In genomic region chr6:157946865-157947532, GRCh38 we compare ENCODE assay signal across 9 cellular contexts. TPM values are rescaled to one million over a fixed set of nuclear protein-coding genes. Genes with fewer than 3 reads are reported as not detected.
DNase-seq lines count a peak whose midpoint lies in the region; ATAC-seq, FAIRE-seq and TF ChIP-seq lines count a peak whose summit lies in the region.
"Had no signal": no experiment of that assay in that cellular context is flagged by ENCODE, and none has a peak within 500 bp of the region (broad histone marks: within the 10 kb centered on the region; RNA-seq: fewer than 3 reads in every experiment).

No MANE protein-coding gene starts in this region.

- H4K20me1 ChIP-seq in H9 (ENCODE audit: control insufficient read depth, insufficient read depth, insufficient read length): no peaks in the 10 kb centered on the region

- peaks cover 10 to 41% (median 37%) of the 10 kb centered on the region in 3 experiments for H3K36me3 Mint-ChIP-seq in H9 (ENCODE audit: insufficient read depth in 1 of 3, low read depth in 3 of 3)
- H3K36me3 Mint-ChIP-seq in stimulated activated effector memory CD8-positive, alpha-beta T cell treated with anti-CD3 and anti-CD28 coated beads, Interleukin-12 subunit alpha, Interleukin-12 subunit beta, amount 100 ng/mL, for 72 hours: peaks cover 88% of the 10 kb centered on the region

- H4K8ac ChIP-seq in H9 (replicated peaks; ENCODE audit: insufficient read length, low read depth, low read length): no peak overlapping the region

- H3K23me2 ChIP-seq in H9 (ENCODE audit: insufficient read length, low read depth, low read length, poor library complexity, severe bottlenecking): no peaks in the 10 kb centered on the region

- ATAC-seq in stimulated activated effector memory CD8-positive, alpha-beta T cell treated with anti-CD3 and anti-CD28 coated beads, Interleukin-12 subunit alpha, Interleukin-12 subunit beta, amount 100 ng/mL, for 72 hours: no peak
- no peak for ATAC-seq in GM21526 (IDR thresholded peaks at IDR 0.05; ENCODE audit: low FRiP score, unreplicated experiment)
- ATAC-seq in HG03342 (IDR thresholded peaks at IDR 0.05; ENCODE audit: unreplicated experiment): no peak

- no peak overlapping the region for H4K91ac ChIP-seq in H9 (ENCODE audit: insufficient read length, low read depth, low read length)

- H3K14ac ChIP-seq in H9 (ENCODE audit: insufficient read depth, low read length): no peak overlapping the region

- no peak overlapping the region for H3K4me3 ChIP-seq in foreskin fibroblast (ENCODE audit: low read depth in 1 of 2, low read length in 2 of 2)
- H3K4me3 ChIP-seq: vagina had no signal

- no peak overlapping the region for H3K4ac ChIP-seq in H9 (ENCODE audit: low read depth, low read length)

- TF ChIP-seq CTCF in D721Med (IDR thresholded peaks at IDR 0.05; ENCODE audit: insufficient read depth, missing control alignments) (peak; percentile 68), H9 (conservative IDR thresholded peaks at IDR 0.05) (peak; percentile 70), foreskin fibroblast (IDR thresholded peaks at IDR 0.05; ENCODE audit: low read depth, low read length) (peak; percentile 33)

- no peak overlapping the region for H2BK5ac ChIP-seq in H9 (ENCODE audit: insufficient read length, low read length)

- no peaks in the 10 kb centered on the region for H3K4me1 ChIP-seq in H9 (ENCODE audit: insufficient read depth, low read length)
- H3K4me1 ChIP-seq: vagina had no signal

- H2BK120ac ChIP-seq in H9 (ENCODE audit: low read depth, low read length, poor library complexity, severe bottlenecking): no peak overlapping the region

- H3K4me1 Mint-ChIP-seq in H9: no peaks in the 10 kb centered on the region
- H3K4me1 Mint-ChIP-seq in stimulated activated effector memory CD8-positive, alpha-beta T cell treated with anti-CD3 and anti-CD28 coated beads, Interleukin-12 subunit alpha, Interleukin-12 subunit beta, amount 100 ng/mL, for 72 hours: peaks cover 36% of the 10 kb centered on the region

- peaks cover 12% of the 10 kb centered on the region in 2 experiments; a peak in 4 of 5 replicates for H3K9me3 Mint-ChIP-seq in H9
- H3K9me3 Mint-ChIP-seq in stimulated activated effector memory CD8-positive, alpha-beta T cell treated with anti-CD3 and anti-CD28 coated beads, Interleukin-12 subunit alpha, Interleukin-12 subunit beta, amount 100 ng/mL, for 72 hours: peaks cover 7% of the 10 kb centered on the region

- no peak overlapping the region for H3K4me3 Mint-ChIP-seq in H9
- H3K4me3 Mint-ChIP-seq in stimulated activated effector memory CD8-positive, alpha-beta T cell treated with anti-CD3 and anti-CD28 coated beads, Interleukin-12 subunit alpha, Interleukin-12 subunit beta, amount 100 ng/mL, for 72 hours: no peak overlapping the region

- no peaks in the 10 kb centered on the region for H3K27me3 Mint-ChIP-seq in H9 (ENCODE audit: low read depth)

- WGBS in H9 (ENCODE audit: extremely low coverage, insufficient read length, low lambda C conversion rate): no CpG with 5 or more reads among the region's 5 CpGs

- DNase-seq in D721Med (ENCODE audit: insufficient read length, low spot score) (no peak), H9 (no peak), SW480 (ENCODE audit: low spot score) (peak; percentile 30), foreskin fibroblast (peak in 1 of 2 donors; percentile 25), retina (no peak)
- DNase-seq in stimulated activated effector memory CD8-positive, alpha-beta T cell treated with anti-CD3 and anti-CD28 coated beads, Interleukin-12 subunit alpha, Interleukin-12 subunit beta, amount 100 ng/mL, for 72 hours (ENCODE audit: low spot score in 2 of 2): no peak

- no peaks in the 10 kb centered on the region for H3K79me1 ChIP-seq in H9 (ENCODE audit: insufficient read depth, low read depth, low read length, poor library complexity, severe bottlenecking)

- H3K9me3 ChIP-seq in H9 (ENCODE audit: control insufficient read depth, low read depth, low read length): no peaks in the 10 kb centered on the region

- H3K27ac ChIP-seq in H9 (ENCODE audit: insufficient read length, low read depth, low read length): no peak overlapping the region
- H3K27ac ChIP-seq: vagina had no signal

- no peak overlapping the region for H3K27ac Mint-ChIP-seq in H9
- peak overlapping the region; percentile 10 for H3K27ac Mint-ChIP-seq in stimulated activated effector memory CD8-positive, alpha-beta T cell treated with anti-CD3 and anti-CD28 coated beads, Interleukin-12 subunit alpha, Interleukin-12 subunit beta, amount 100 ng/mL, for 72 hours

- H4K5ac ChIP-seq in H9 (ENCODE audit: insufficient read length, low read depth, low read length): no peak overlapping the region

- no peak overlapping the region for H2AK5ac ChIP-seq in H9 (ENCODE audit: insufficient read length, low read length)

- no peak overlapping the region for H2BK12ac ChIP-seq in H9 (ENCODE audit: insufficient read length, low read depth, low read length)

- H2AFZ ChIP-seq in H9 (ENCODE audit: low read length): no peak overlapping the region

- H2BK15ac ChIP-seq in H9 (ENCODE audit: low read depth, low read length): no peak overlapping the region

- FAIRE-seq in D721Med (lab: Jason Lieb, UNC): no peak

- H3K23ac ChIP-seq in H9 (ENCODE audit: insufficient read length, low read depth, low read length): no peak overlapping the region

- no peak overlapping the region for H3K4me2 ChIP-seq in H9 (ENCODE audit: insufficient read depth, insufficient read length, low read length)

- no peaks in the 10 kb centered on the region for H3K27me3 ChIP-seq in H9 (ENCODE audit: insufficient read depth, low read length)
- H3K27me3 ChIP-seq: vagina had no signal

- H3K56ac ChIP-seq in H9 (ENCODE audit: insufficient read length, low read depth, low read length): no peak overlapping the region

- no peak overlapping the region for H2BK20ac ChIP-seq in H9 (ENCODE audit: low read depth, low read length, poor library complexity, severe bottlenecking)

- H3K79me2 ChIP-seq in H9 (ENCODE audit: insufficient read depth, low read length): no peaks in the 10 kb centered on the region

- no peak overlapping the region for H3K9ac ChIP-seq in H9 (ENCODE audit: extremely low read depth, insufficient read length, low read length)

- no peak overlapping the region for H3K18ac ChIP-seq in H9 (ENCODE audit: insufficient read length, low read depth, low read length)

- no peak overlapping the region for H3T11ph ChIP-seq in H9 (ENCODE audit: low read length)

RNA-seq across cellular contexts. Expression of gene SYNJ2, which starts 34.7 kb away (rescaled TPM):
- 24.5 and 25.4 TPM in 2 replicates for total RNA-seq in H9 (2021)
